8 cellular contexts compared by ENCODE assay signal in the genomic region with DNA sequence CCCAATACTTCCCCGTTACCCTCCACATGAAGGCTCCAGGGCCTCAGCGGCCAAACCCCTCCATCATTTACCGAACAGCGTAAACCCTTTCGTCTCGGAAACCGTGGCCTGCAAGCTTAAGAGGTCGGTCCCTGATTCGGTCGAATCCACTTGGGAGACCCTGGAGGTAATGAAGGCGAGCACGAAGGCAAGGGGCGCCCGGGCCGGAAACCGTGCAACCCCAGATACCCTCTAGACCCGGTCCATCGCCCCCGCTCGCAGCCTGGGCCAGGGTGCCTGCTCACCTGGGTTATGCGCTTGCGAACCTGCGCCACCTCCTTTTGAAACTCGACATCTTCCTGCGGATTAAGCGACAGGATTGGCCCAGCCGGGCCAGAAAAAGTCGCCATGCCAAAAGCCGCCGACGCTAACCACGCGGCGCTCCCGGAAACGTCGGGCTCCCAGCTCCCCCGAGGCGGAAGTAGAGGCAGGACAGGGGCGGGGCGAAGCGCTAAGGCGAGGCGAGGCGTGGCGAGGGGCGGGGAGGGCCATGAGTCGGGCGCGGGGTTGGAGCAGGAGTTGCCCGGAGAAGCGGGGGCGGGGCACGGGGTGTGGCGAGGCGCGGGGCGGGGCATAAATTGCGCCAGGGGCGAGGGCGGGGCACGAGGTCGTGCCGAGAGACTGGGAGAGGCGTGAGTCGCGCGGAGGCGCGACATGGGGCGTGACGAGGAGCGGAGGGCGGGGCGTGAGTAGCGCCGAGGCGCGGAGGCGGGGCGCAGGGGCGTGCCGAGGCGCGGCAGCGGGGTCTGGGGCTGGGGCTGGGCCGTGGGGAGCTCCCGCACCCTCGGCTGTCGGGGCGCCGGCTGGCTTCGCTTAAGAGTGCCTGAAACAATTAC.
DNase-seq lines count a peak whose midpoint lies in the region; ATAC-seq and FAIRE-seq lines count a peak whose summit lies in the region.

A gene (minus strand): TSS at position 414 of the 875 bp plus-strand sequence. CDS start 25 bp downstream, at position 389.

- peaks cover 10% of the 10 kb centered on the region for H3K4me1 ChIP-seq in effector memory CD4-positive, alpha-beta T cell (ENCODE audit: control insufficient read depth, insufficient read depth, low read length, poor library complexity, severe bottlenecking)

- no peaks in the 10 kb centered on the region for H3K9me3 ChIP-seq in effector memory CD4-positive, alpha-beta T cell (ENCODE audit: control insufficient read depth, low read length)

- ATAC-seq in GM21381 (IDR thresholded peaks at IDR 0.05; ENCODE audit: unreplicated experiment), result peak; percentile 93

- peaks cover 21% of the 10 kb centered on the region for H3K36me3 ChIP-seq in effector memory CD4-positive, alpha-beta T cell (ENCODE audit: control insufficient read depth, insufficient read depth, low read length)

- no peaks in the 10 kb centered on the region for H3K27me3 ChIP-seq in effector memory CD4-positive, alpha-beta T cell (replicated peaks; ENCODE audit: control insufficient read depth, insufficient read depth, low read length, poor library complexity, severe bottlenecking)

- FAIRE-seq in HTR-8/SVneo (lab: Jason Lieb, UNC), result peak; percentile 86

- DNase-seq in COR-L47 (lab: John Stamatoyannopoulos, UW), result peak; percentile 98
- peak; percentile 94 for DNase-seq in HTR-8/SVneo (ENCODE audit: insufficient read length, low spot score)
- DNase-seq in NOMO-1 treated with DMSO at 0.1 percent for 48 hours (lab: John Stamatoyannopoulos, UW; ENCODE audit: unreplicated experiment), result peak; percentile 97
- peak; percentile 100 for DNase-seq in activated CD8-positive, alpha-beta memory T cell treated with anti-CD3 and anti-CD28 coated beads for 4 hours (ENCODE audit: low read depth in 2 of 2)
- peak; percentile 100 for DNase-seq in effector memory CD4-positive, alpha-beta T cell
- DNase-seq in medulla oblongata (ENCODE audit: extremely low spot score), result peak; percentile 98
- DNase-seq in stimulated activated CD4-positive, alpha-beta T cell treated with anti-CD3 and anti-CD28 coated beads, TNF-alpha, amount 100 ng/mL, for 48 hours (ENCODE audit: low read depth in 3 of 3), result peak; percentile 100

- H3K27ac ChIP-seq in effector memory CD4-positive, alpha-beta T cell (ENCODE audit: insufficient read depth, low read length, poor library complexity, severe bottlenecking), result peak within 1 kb of the TSS; percentile 84

- H3K4me3 ChIP-seq in effector memory CD4-positive, alpha-beta T cell (ENCODE audit: insufficient read depth, low read depth, low read length, poor library complexity, severe bottlenecking), result peak within 1 kb of the TSS; percentile 85

Comparison
In these comparisons a context has a peak if more than half of its experiments do, and no peak if none do; other contexts are left out.
1. Peak in every context shown above with its lines: DNase-seq, ATAC-seq, H3K4me3 ChIP-seq and H3K27ac ChIP-seq.